ENCODE assay signal across 8 cellular contexts in the genomic region with DNA sequence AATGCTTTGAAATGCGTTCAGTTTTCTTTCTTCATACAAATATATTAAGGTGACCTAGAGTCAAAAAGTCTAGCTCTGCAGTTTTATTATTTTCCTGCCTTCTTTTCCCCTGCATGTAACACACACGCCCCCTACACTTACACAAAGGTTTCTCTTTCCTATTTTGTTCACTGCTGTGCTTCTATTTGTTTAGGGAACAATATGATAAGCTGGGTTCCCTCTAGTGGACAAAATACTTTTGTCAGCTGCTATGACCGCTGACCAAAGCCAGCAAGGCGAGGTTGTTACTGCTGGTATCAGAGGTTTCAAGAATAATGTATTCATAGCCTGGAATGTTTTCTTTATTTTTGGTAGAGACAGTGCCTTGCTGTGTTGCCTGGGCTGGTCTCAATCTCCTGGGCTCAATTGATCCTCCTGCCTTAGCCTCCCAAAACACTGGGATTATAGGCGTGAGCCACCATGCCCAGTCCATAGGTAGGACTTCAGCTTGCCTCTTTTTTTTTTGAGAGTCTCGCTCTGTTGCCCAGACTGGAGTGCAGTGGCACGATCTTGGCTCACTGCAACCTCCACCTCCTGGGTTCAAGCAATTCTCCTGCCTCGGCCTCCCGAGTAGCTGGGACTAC. TPM values are rescaled to one million over a fixed set of nuclear protein-coding genes. Genes with fewer than 3 reads are reported as not detected.
A peak's percentile ranks its signal among the peaks of the same experiment; 100 is the strongest.
DNase-seq lines count a peak whose midpoint lies in the region; ATAC-seq and TF ChIP-seq lines count a peak whose summit lies in the region.

No MANE protein-coding gene starts in this region.

- peak; percentile 57 for ATAC-seq in activated CD8-positive, alpha-beta memory T cell treated with anti-CD3 and anti-CD28 coated beads, Interleukin-2, amount 10 ng/mL, durations not matched to agents 7 days and 5 days
- ATAC-seq in HG02588 (IDR thresholded peaks at IDR 0.05; ENCODE audit: unreplicated experiment), result no peak

- H3K27ac ChIP-seq in Karpas-422 (ENCODE audit: low read length), result peak overlapping the region; percentile 50
- no peak overlapping the region for H3K27ac ChIP-seq in SJSA1
- H3K27ac ChIP-seq in esophagus squamous epithelium, result peak overlapping the region; percentile 18 to 76 (median 70)

- peaks cover 2% of the 10 kb centered on the region for H3K4me1 Mint-ChIP-seq in activated CD8-positive, alpha-beta memory T cell treated with anti-CD3 and anti-CD28 coated beads, Interleukin-2, amount 10 ng/mL, durations not matched to agents 7 days and 5 days

- H3K9me3 Mint-ChIP-seq in activated CD8-positive, alpha-beta memory T cell treated with anti-CD3 and anti-CD28 coated beads, Interleukin-2, amount 10 ng/mL, durations not matched to agents 7 days and 5 days (ENCODE audit: low read depth), result no peaks in the 10 kb centered on the region

- DNase-seq in activated CD8-positive, alpha-beta memory T cell treated with anti-CD3 and anti-CD28 coated beads, Interleukin-2, amount 10 ng/mL, durations not matched to agents 7 days and 5 days, result no peak
- no peak for DNase-seq in activated CD8-positive, alpha-beta memory T cell treated with anti-CD3 and anti-CD28 coated beads, Interleukin-2, amount 50 U/mL, for 4 hours
- peak; percentile 76 for DNase-seq in Karpas-422
- peak; percentile 47 to 64 for DNase-seq in SJSA1 (ENCODE audit: low read depth in 1 of 2, low spot score in 2 of 2)
- no peak for DNase-seq in esophagus squamous epithelium (lab: John Stamatoyannopoulos, UW)
- DNase-seq in myocyte (ENCODE audit: low read depth), result peak; percentile 87
- DNase-seq in central memory CD4-positive, alpha-beta T cell, result no peak

- no peak overlapping the region for H3K4me3 Mint-ChIP-seq in activated CD8-positive, alpha-beta memory T cell treated with anti-CD3 and anti-CD28 coated beads, Interleukin-2, amount 10 ng/mL, durations not matched to agents 7 days and 5 days

- H3K27ac Mint-ChIP-seq in activated CD8-positive, alpha-beta memory T cell treated with anti-CD3 and anti-CD28 coated beads, Interleukin-2, amount 10 ng/mL, durations not matched to agents 7 days and 5 days, result no peak overlapping the region

- H3K4me3 ChIP-seq in Karpas-422 (ENCODE audit: low read length) (no peak overlapping the region), SJSA1 (no peak overlapping the region), esophagus squamous epithelium (no peak overlapping the region)

- H3K36me3 ChIP-seq in Karpas-422 (ENCODE audit: insufficient read depth, low read length) (no peaks in the 10 kb centered on the region), SJSA1 (peaks cover 9% of the 10 kb centered on the region), esophagus squamous epithelium (peaks cover 0 to 37% (median 0%) of the 10 kb centered on the region in 3 donors)

- H4K20me1 ChIP-seq in Karpas-422 (ENCODE audit: insufficient read depth, low read depth, low read length), result no peaks in the 10 kb centered on the region

- no peak overlapping the region for H3K9ac ChIP-seq in Karpas-422 (ENCODE audit: low read length)

- peaks cover 2% of the 10 kb centered on the region for H3K36me3 Mint-ChIP-seq in activated CD8-positive, alpha-beta memory T cell treated with anti-CD3 and anti-CD28 coated beads, Interleukin-2, amount 10 ng/mL, durations not matched to agents 7 days and 5 days

- H3K9me3 ChIP-seq in Karpas-422 (ENCODE audit: low read length) (no peaks in the 10 kb centered on the region), SJSA1 (replicated peaks) (no peaks in the 10 kb centered on the region), esophagus squamous epithelium (no peaks in the 10 kb centered on the region)

- intact Hi-C loops in esophagus squamous epithelium (cut with DNase I), result no loop called here

- no peaks in the 10 kb centered on the region for H3K27me3 Mint-ChIP-seq in activated CD8-positive, alpha-beta memory T cell treated with anti-CD3 and anti-CD28 coated beads, Interleukin-2, amount 10 ng/mL, durations not matched to agents 7 days and 5 days

- H3K27me3 ChIP-seq in Karpas-422 (ENCODE audit: low read length), result no peaks in the 10 kb centered on the region
- H3K27me3 ChIP-seq in SJSA1 (replicated peaks), result no peaks in the 10 kb centered on the region
- H3K27me3 ChIP-seq in esophagus squamous epithelium, result no peaks in the 10 kb centered on the region

- TF ChIP-seq CTCF in esophagus squamous epithelium (IDR thresholded peaks at IDR 0.05), result peak in 5 of 6 experiments; percentile 58 to 71 (median 66)

- H3K79me2 ChIP-seq in Karpas-422 (ENCODE audit: low read length), result peaks cover 2% of the 10 kb centered on the region; the same call in 1 of the 2 replicates

- H3K4me1 ChIP-seq in Karpas-422 (ENCODE audit: low read length), result peaks cover 7% of the 10 kb centered on the region; the same call in 1 of the 2 replicates
- H3K4me1 ChIP-seq in SJSA1 (replicated peaks), result no peaks in the 10 kb centered on the region
- peaks cover 6 to 37% (median 7%) of the 10 kb centered on the region in 3 donors for H3K4me1 ChIP-seq in esophagus squamous epithelium

- 50 to 78% methylated on average over 7 to 9 of the region's 9 CpGs for WGBS in esophagus squamous epithelium, 2 donors

- no peaks in the 10 kb centered on the region for H3K9me2 ChIP-seq in Karpas-422 (replicated peaks; ENCODE audit: insufficient read depth, low read length)

- no peak for TF ChIP-seq POLR2A in esophagus squamous epithelium (IDR thresholded peaks at IDR 0.05)

- CTCF ChIA-PET in activated CD8-positive, alpha-beta memory T cell treated with anti-CD3 and anti-CD28 coated beads, Interleukin-2, amount 10 ng/mL, durations not matched to agents 7 days and 5 days (lab: Charles Lee), result interaction anchor here (0.9 to 3.4 kb wide), 15 partner anchors 10 to 197 kb away, joined by 3 to 39 read pairs (median 4); partner anchors contain the start of gene FNTB

- no peak overlapping the region for H2AFZ ChIP-seq in Karpas-422 (ENCODE audit: low read length)

- H3K4me2 ChIP-seq in Karpas-422 (ENCODE audit: low read depth, low read length, poor library complexity, severe bottlenecking), result no peak overlapping the region

RNA-seq across cellular contexts. Expression of gene FNTB, which starts 33.4 kb away (rescaled TPM):
- total RNA-seq in activated CD8-positive, alpha-beta memory T cell treated with anti-CD3 and anti-CD28 coated beads, Interleukin-2, amount 10 ng/mL, durations not matched to agents 7 days and 5 days, result 10 to 100 TPM; 15.0 to 15.6 TPM
- 15.2 and 16.0 TPM in 2 replicates for total RNA-seq in Karpas-422 (2014; rRNA removed; shearing (Covaris generic); ENCODE audit: low replicate concordance)
- total RNA-seq in SJSA1 (2014; rRNA removed; shearing (Covaris generic)), result 6.3 and 7.4 TPM in 2 replicates
- total RNA-seq in esophagus squamous epithelium, result 10 to 100 TPM; 16.2 to 20.4 (median 18.2) TPM
- 11.8 and 13.9 TPM in 2 replicates for total RNA-seq in myocyte
- 16.4 TPM for polyA plus RNA-seq in myocyte (2012)

RNA-seq across cellular contexts. Expression of gene RAB15, which starts 47.9 kb away (rescaled TPM):
- total RNA-seq in activated CD8-positive, alpha-beta memory T cell treated with anti-CD3 and anti-CD28 coated beads, Interleukin-2, amount 10 ng/mL, durations not matched to agents 7 days and 5 days, result 1 to 10 TPM; 2.1 to 2.3 TPM
- 0.83 and 1.2 TPM in 2 replicates for total RNA-seq in Karpas-422 (2014; rRNA removed; shearing (Covaris generic); ENCODE audit: low replicate concordance)
- total RNA-seq in SJSA1 (2014; rRNA removed; shearing (Covaris generic)), result 4.7 and 7.7 TPM in 2 replicates
- 1 to 10 TPM; 2.5 to 7.0 (median 5.2) TPM for total RNA-seq in esophagus squamous epithelium
- total RNA-seq in myocyte, result 93.6 and 148 TPM in 2 replicates
- 80.4 TPM for polyA plus RNA-seq in myocyte (2012)

Comparison
In these comparisons a context has a peak if more than half of its experiments do, and no peak if none do; other contexts are left out.
1. DNase-seq: peak in Karpas-422 (single experiment), SJSA1 (2 of 2) and myocyte (single experiment); none in activated CD8-positive, alpha-beta memory T cell treated with anti-CD3 and anti-CD28 coated beads, Interleukin-2, amount 10 ng/mL, durations not matched to agents 7 days and 5 days (single experiment), activated CD8-positive, alpha-beta memory T cell treated with anti-CD3 and anti-CD28 coated beads, Interleukin-2, amount 50 U/mL, for 4 hours (single experiment), esophagus squamous epithelium (single experiment) and central memory CD4-positive, alpha-beta T cell (single experiment).
2. RNA of gene RAB15, which starts 47.9 kb away (total RNA-seq): 93.6 to 148 TPM in myocyte; 4.7 to 7.7 TPM in SJSA1, 2.5 to 7.0 TPM in esophagus squamous epithelium, 2.1 to 2.3 TPM in activated CD8-positive, alpha-beta memory T cell treated with anti-CD3 and anti-CD28 coated beads, Interleukin-2, amount 10 ng/mL, durations not matched to agents 7 days and 5 days and 0.83 to 1.2 TPM in Karpas-422; every median in the first group is over 10 times any median in the second.